ENCODE assay signal across 1 cellular context in the genomic region with DNA sequence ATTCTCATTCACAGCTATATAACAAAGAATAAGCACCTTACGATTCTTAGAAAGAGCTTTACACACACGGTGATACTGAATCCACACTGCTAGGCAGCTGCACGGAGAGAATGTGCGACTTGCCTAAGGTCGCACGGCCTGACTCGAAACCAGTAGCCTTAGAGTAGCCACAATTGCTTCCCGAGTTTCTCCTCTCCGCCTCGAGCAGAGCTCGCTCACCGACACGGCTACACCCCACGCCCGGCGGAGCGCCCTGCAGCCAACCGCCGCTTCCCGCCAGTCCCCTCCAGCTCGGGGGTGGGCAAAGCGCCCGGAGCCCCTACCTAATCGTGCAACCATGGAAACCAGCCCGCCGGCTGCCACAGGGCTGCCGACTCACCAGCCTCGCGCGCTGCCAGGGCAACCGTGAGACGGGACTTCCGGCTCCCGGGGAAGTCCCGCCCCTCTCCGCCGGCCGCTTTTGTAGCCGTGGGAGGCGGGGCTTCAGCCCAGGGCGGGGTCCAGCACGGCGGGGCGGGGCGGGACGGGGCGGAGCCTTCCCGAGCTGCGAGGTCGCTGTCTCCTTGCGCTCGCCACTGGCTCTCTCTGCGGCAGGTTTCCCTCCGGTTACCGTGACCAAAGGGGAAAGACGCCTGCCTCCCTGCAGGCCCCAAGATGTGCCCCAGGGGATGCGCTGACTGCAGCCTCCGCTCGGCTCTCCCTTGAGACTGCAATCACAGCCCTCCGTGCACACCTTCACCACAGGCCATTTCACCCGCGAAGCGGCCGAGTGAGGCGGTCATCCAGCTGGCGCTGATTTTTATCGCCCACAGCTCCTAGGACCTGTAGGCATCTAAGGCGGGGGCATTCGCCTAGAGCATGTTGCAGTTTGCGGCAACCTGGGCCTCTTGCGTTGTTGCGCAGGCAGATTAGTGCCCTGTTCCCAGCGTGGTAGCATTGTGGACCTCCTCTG.
TF ChIP-seq lines count a peak whose summit lies in the region.

No MANE protein-coding gene starts in this region.

TF ChIP-seq in K562, 482 proteins besides CTCF, POLR2A, EP300 and RAD21 (continued from another document and continues in another):
- peak; percentile 34 for TF ChIP-seq HNRNPLL (IDR thresholded peaks at IDR 0.05; ENCODE audit: low read depth, low read length, poor library complexity, severe bottlenecking)
- TF ChIP-seq TOE1 (IDR thresholded peaks at IDR 0.05; ENCODE audit: borderline replicate concordance), result no peak
- TF ChIP-seq TOE1 (CRISPR knock-in tag; IDR thresholded peaks at IDR 0.05; ENCODE audit: borderline replicate concordance, low read depth), result peak; percentile 65; the same call in 1 of the 2 replicates
- TF ChIP-seq, protein P1, sequence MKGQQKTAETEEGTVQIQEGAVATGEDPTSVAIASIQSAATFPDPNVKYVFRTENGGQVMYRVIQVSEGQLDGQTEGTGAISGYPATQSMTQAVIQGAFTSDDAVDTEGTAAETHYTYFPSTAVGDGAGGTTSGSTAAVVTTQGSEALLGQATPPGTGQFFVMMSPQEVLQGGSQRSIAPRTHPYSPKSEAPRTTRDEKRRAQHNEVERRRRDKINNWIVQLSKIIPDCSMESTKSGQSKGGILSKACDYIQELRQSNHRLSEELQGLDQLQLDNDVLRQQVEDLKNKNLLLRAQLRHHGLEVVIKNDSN (CRISPR knock-in tag; IDR thresholded peaks at IDR 0.05), result peak; percentile 29
- TF ChIP-seq, protein P2, sequence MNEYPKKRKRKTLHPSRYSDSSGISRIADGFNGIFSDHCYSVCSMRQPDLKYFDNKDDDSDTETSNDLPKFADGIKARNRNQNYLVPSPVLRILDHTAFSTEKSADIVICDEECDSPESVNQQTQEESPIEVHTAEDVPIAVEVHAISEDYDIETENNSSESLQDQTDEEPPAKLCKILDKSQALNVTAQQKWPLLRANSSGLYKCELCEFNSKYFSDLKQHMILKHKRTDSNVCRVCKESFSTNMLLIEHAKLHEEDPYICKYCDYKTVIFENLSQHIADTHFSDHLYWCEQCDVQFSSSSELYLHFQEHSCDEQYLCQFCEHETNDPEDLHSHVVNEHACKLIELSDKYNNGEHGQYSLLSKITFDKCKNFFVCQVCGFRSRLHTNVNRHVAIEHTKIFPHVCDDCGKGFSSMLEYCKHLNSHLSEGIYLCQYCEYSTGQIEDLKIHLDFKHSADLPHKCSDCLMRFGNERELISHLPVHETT (CRISPR knock-in tag; conservative IDR thresholded peaks at IDR 0.05 in 1 of 2, IDR thresholded peaks at IDR 0.05 in 1 of 2), result peak in 1 of 2 experiments; percentile 77; a peak in 2 of 4 replicates
- TF ChIP-seq NFIC (IDR thresholded peaks at IDR 0.05), result peak; percentile 28; the same call in 1 of the 2 replicates
- TF ChIP-seq GATAD2A (IDR thresholded peaks at IDR 0.05), result peak; percentile 45; the same call in 1 of the 2 replicates
- peak; percentile 84 for TF ChIP-seq KLF10 (CRISPR knock-in tag; IDR thresholded peaks at IDR 0.05)
- TF ChIP-seq ZNF165 (CRISPR knock-in tag; IDR thresholded peaks at IDR 0.05; ENCODE audit: borderline replicate concordance), result 0 out of 2 replicates have a peak, but pooled peaks have one; percentile 55
- no peak for TF ChIP-seq CBX3 (IDR thresholded peaks at IDR 0.05; ENCODE audit: borderline replicate concordance in 1 of 2, low read length in 2 of 2)
- no peak for TF ChIP-seq ETV6 (IDR thresholded peaks at IDR 0.05; ENCODE audit: borderline replicate concordance in 1 of 2, low read depth in 2 of 2, low read length in 1 of 2)
- TF ChIP-seq ETV6 (CRISPR knock-in tag; IDR thresholded peaks at IDR 0.05; ENCODE audit: borderline replicate concordance), result 0 out of 2 replicates have a peak, but pooled peaks have one; percentile 17
- TF ChIP-seq U2AF2 (optimal IDR thresholded peaks at IDR 0.05; ENCODE audit: low read depth, low read length), result no peak
- TF ChIP-seq GTF2A2 (tag; IDR thresholded peaks at IDR 0.05), result no peak
- no peak for TF ChIP-seq ZFP1 (CRISPR knock-in tag; IDR thresholded peaks at IDR 0.05)
- peak in 1 of 3 experiments; percentile 12 for TF ChIP-seq YY1 (IDR thresholded peaks at IDR 0.05; ENCODE audit: borderline replicate concordance in 1 of 3, control insufficient read depth in 1 of 3, extremely low read depth in 1 of 3, insufficient read depth in 3 of 3, insufficient read length in 1 of 3, insufficient replicate concordance in 2 of 3, low read depth in 1 of 3, low read length in 2 of 3)
- TF ChIP-seq, protein P3, sequence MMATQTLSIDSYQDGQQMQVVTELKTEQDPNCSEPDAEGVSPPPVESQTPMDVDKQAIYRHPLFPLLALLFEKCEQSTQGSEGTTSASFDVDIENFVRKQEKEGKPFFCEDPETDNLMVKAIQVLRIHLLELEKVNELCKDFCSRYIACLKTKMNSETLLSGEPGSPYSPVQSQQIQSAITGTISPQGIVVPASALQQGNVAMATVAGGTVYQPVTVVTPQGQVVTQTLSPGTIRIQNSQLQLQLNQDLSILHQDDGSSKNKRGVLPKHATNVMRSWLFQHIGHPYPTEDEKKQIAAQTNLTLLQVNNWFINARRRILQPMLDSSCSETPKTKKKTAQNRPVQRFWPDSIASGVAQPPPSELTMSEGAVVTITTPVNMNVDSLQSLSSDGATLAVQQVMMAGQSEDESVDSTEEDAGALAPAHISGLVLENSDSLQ (IDR thresholded peaks at IDR 0.05), result peak; percentile 27; the same call in 1 of the 2 replicates
- no peak for TF ChIP-seq EWSR1 (IDR thresholded peaks at IDR 0.05; ENCODE audit: borderline replicate concordance, low read depth, partially characterized antibody)
- TF ChIP-seq, protein P4, sequence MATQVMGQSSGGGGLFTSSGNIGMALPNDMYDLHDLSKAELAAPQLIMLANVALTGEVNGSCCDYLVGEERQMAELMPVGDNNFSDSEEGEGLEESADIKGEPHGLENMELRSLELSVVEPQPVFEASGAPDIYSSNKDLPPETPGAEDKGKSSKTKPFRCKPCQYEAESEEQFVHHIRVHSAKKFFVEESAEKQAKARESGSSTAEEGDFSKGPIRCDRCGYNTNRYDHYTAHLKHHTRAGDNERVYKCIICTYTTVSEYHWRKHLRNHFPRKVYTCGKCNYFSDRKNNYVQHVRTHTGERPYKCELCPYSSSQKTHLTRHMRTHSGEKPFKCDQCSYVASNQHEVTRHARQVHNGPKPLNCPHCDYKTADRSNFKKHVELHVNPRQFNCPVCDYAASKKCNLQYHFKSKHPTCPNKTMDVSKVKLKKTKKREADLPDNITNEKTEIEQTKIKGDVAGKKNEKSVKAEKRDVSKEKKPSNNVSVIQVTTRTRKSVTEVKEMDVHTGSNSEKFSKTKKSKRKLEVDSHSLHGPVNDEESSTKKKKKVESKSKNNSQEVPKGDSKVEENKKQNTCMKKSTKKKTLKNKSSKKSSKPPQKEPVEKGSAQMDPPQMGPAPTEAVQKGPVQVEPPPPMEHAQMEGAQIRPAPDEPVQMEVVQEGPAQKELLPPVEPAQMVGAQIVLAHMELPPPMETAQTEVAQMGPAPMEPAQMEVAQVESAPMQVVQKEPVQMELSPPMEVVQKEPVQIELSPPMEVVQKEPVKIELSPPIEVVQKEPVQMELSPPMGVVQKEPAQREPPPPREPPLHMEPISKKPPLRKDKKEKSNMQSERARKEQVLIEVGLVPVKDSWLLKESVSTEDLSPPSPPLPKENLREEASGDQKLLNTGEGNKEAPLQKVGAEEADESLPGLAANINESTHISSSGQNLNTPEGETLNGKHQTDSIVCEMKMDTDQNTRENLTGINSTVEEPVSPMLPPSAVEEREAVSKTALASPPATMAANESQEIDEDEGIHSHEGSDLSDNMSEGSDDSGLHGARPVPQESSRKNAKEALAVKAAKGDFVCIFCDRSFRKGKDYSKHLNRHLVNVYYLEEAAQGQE (CRISPR knock-in tag; IDR thresholded peaks at IDR 0.05; ENCODE audit: low read depth), result 0 out of 2 replicates have a peak, but pooled peaks have one; percentile 66
- TF ChIP-seq, protein P5, sequence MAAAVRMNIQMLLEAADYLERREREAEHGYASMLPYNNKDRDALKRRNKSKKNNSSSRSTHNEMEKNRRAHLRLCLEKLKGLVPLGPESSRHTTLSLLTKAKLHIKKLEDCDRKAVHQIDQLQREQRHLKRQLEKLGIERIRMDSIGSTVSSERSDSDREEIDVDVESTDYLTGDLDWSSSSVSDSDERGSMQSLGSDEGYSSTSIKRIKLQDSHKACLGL (CRISPR knock-in tag; IDR thresholded peaks at IDR 0.05; ENCODE audit: borderline replicate concordance, poor library complexity, severe bottlenecking), result no peak
- TF ChIP-seq PHF20 (IDR thresholded peaks at IDR 0.05; ENCODE audit: partially characterized antibody), result peak; percentile 19
- TF ChIP-seq C11orf30 (IDR thresholded peaks at IDR 0.05; ENCODE audit: low read depth), result 0 out of 2 replicates have a peak, but pooled peaks have one; percentile 13
- TF ChIP-seq POLR2AphosphoS2 (IDR thresholded peaks at IDR 0.05; ENCODE audit: low read length), result peak; percentile 98
- TF ChIP-seq ZNF830 (CRISPR knock-in tag; IDR thresholded peaks at IDR 0.05), result peak; percentile 90; the same call in 1 of the 2 replicates
- no peak for TF ChIP-seq ZBTB1 (CRISPR knock-in tag; IDR thresholded peaks at IDR 0.05; ENCODE audit: borderline replicate concordance, low read depth)
- TF ChIP-seq TCF7L2 (IDR thresholded peaks at IDR 0.05; ENCODE audit: low read depth, low read length), result no peak
- peak; percentile 73; the same call in 1 of the 2 replicates for TF ChIP-seq PHF8 (IDR thresholded peaks at IDR 0.05; ENCODE audit: borderline replicate concordance, low read length)
- no peak; the same call in 1 of the 2 replicates for TF ChIP-seq BHLHE40 (IDR thresholded peaks at IDR 0.05; ENCODE audit: low read length)
- TF ChIP-seq MXI1 (IDR thresholded peaks at IDR 0.05; ENCODE audit: low read depth, low read length), result peak; percentile 83
- no peak for TF ChIP-seq ZNF644 (tag; IDR thresholded peaks at IDR 0.05; ENCODE audit: low read depth)
- peak in 1 of 2 experiments; percentile 41; a peak in 1 of 4 replicates for TF ChIP-seq CSDE1 (IDR thresholded peaks at IDR 0.05)
- 0 out of 2 replicates have a peak, but pooled peaks have one; percentile 23 for TF ChIP-seq NR2C2 (CRISPR knock-in tag; IDR thresholded peaks at IDR 0.05)
- TF ChIP-seq NR2C2 (tag; IDR thresholded peaks at IDR 0.05), result no peak
- no peak for TF ChIP-seq ZNF316 (IDR thresholded peaks at IDR 0.05)
- TF ChIP-seq, protein P6, sequence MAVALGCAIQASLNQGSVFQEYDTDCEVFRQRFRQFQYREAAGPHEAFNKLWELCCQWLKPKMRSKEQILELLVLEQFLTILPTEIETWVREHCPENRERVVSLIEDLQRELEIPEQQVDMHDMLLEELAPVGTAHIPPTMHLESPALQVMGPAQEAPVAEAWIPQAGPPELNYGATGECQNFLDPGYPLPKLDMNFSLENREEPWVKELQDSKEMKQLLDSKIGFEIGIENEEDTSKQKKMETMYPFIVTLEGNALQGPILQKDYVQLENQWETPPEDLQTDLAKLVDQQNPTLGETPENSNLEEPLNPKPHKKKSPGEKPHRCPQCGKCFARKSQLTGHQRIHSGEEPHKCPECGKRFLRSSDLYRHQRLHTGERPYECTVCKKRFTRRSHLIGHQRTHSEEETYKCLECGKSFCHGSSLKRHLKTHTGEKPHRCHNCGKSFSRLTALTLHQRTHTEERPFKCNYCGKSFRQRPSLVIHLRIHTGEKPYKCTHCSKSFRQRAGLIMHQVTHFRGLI (CRISPR knock-in tag; IDR thresholded peaks at IDR 0.05), result no peak
- TF ChIP-seq SP2 (IDR thresholded peaks at IDR 0.05; ENCODE audit: extremely low read depth, low read depth, low read length, poor library complexity, severe bottlenecking), result peak; percentile 36
- 0 out of 2 replicates have a peak, but pooled peaks have one; percentile 47 for TF ChIP-seq ETV1 (tag; conservative IDR thresholded peaks at IDR 0.05; ENCODE audit: low read depth)
- TF ChIP-seq, protein P7, sequence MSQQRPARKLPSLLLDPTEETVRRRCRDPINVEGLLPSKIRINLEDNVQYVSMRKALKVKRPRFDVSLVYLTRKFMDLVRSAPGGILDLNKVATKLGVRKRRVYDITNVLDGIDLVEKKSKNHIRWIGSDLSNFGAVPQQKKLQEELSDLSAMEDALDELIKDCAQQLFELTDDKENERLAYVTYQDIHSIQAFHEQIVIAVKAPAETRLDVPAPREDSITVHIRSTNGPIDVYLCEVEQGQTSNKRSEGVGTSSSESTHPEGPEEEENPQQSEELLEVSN (IDR thresholded peaks at IDR 0.05; ENCODE audit: borderline replicate concordance in 1 of 2, extremely low read depth in 1 of 2, insufficient read depth in 1 of 2, insufficient read length in 1 of 2, low read depth in 1 of 2, low read length in 1 of 2, poor library complexity in 1 of 2, severe bottlenecking in 1 of 2), result peak; percentile 26 to 43
- TF ChIP-seq, protein P8, sequence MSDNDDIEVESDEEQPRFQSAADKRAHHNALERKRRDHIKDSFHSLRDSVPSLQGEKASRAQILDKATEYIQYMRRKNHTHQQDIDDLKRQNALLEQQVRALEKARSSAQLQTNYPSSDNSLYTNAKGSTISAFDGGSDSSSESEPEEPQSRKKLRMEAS (CRISPR knock-in tag; IDR thresholded peaks at IDR 0.05), result peak; percentile 46
- TF ChIP-seq RBM34 (IDR thresholded peaks at IDR 0.05; ENCODE audit: borderline replicate concordance, insufficient read depth, low read length), result 0 out of 2 replicates have a peak, but pooled peaks have one; percentile 49
- TF ChIP-seq, protein P9, sequence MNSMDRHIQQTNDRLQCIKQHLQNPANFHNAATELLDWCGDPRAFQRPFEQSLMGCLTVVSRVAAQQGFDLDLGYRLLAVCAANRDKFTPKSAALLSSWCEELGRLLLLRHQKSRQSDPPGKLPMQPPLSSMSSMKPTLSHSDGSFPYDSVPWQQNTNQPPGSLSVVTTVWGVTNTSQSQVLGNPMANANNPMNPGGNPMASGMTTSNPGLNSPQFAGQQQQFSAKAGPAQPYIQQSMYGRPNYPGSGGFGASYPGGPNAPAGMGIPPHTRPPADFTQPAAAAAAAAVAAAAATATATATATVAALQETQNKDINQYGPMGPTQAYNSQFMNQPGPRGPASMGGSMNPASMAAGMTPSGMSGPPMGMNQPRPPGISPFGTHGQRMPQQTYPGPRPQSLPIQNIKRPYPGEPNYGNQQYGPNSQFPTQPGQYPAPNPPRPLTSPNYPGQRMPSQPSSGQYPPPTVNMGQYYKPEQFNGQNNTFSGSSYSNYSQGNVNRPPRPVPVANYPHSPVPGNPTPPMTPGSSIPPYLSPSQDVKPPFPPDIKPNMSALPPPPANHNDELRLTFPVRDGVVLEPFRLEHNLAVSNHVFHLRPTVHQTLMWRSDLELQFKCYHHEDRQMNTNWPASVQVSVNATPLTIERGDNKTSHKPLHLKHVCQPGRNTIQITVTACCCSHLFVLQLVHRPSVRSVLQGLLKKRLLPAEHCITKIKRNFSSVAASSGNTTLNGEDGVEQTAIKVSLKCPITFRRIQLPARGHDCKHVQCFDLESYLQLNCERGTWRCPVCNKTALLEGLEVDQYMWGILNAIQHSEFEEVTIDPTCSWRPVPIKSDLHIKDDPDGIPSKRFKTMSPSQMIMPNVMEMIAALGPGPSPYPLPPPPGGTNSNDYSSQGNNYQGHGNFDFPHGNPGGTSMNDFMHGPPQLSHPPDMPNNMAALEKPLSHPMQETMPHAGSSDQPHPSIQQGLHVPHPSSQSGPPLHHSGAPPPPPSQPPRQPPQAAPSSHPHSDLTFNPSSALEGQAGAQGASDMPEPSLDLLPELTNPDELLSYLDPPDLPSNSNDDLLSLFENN (IDR thresholded peaks at IDR 0.05; ENCODE audit: low read depth in 2 of 2, low read length in 2 of 2), result 0 out of 4 replicates have a peak, but pooled peaks of 1 of the 2 experiments have one; percentile 12
- peak; percentile 79 for TF ChIP-seq CXXC5 (CRISPR knock-in tag; IDR thresholded peaks at IDR 0.05)
- TF ChIP-seq ETS2 (tag; IDR thresholded peaks at IDR 0.05; ENCODE audit: borderline replicate concordance, poor library complexity, severe bottlenecking), result no peak
